ENCODE assay signal across 18 cellular contexts in the genomic region with DNA sequence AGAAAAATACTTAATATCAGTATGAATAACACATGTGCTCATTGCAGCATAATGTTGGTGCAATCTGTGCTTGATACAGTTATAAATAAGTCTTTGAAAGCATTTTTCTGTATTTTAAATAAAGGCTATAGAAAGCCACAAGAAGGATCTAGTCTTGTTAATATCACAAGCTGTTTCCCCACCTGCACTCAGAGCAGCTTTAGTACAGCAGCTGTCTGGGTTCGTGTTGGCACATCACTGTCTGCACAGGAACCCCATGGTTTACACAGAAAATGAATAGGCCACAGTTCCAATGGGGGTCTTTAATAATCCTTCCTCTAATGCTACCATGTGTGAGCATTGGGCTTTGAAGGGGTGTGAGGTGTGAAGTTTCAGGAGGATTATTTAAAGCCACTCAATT.
DNase-seq lines count a peak whose midpoint lies in the region; ATAC-seq, FAIRE-seq and TF ChIP-seq lines count a peak whose summit lies in the region.
"Had no signal": no experiment of that assay in that cellular context is flagged by ENCODE, and none has a peak within 500 bp of the region (broad histone marks: within the 10 kb centered on the region; RNA-seq: fewer than 3 reads in every experiment).

No MANE protein-coding gene starts in this region.

- FAIRE-seq in D721Med (lab: Jason Lieb, UNC): peak; percentile 86
- FAIRE-seq: G401.6, GM12891, GM19239, H1 had no signal

- H3K79me1 ChIP-seq in mesendoderm (ENCODE audit: low read length): no peaks in the 10 kb centered on the region

- H3K27ac ChIP-seq in mesendoderm (ENCODE audit: low read depth, low read length): no peak overlapping the region

- H2AK5ac ChIP-seq in mesendoderm (ENCODE audit: low read length): no peak overlapping the region

- no peak overlapping the region for H3K18ac ChIP-seq in mesendoderm (ENCODE audit: low read length)

- H2BK15ac ChIP-seq in mesendoderm (replicated peaks; ENCODE audit: low read depth): no peak overlapping the region

- H4K8ac ChIP-seq in mesendoderm (ENCODE audit: low read depth, low read length): no peak overlapping the region

- no peak overlapping the region for H3K9ac ChIP-seq in mesendoderm (ENCODE audit: low read length)

- WGBS in mesendoderm (ENCODE audit: extremely low coverage, insufficient coverage, low lambda C conversion rate): no CpG with 5 or more reads among the region's 1 CpG

- TF ChIP-seq CTCF in D721Med (IDR thresholded peaks at IDR 0.05; ENCODE audit: insufficient read depth, missing control alignments): no peak

- H3K23ac ChIP-seq in mesendoderm (ENCODE audit: low read length): no peak overlapping the region

- DNase-seq in Ammon's horn (ENCODE audit: low spot score) (peak; percentile 29), D721Med (ENCODE audit: insufficient read length, low spot score) (no peak), NCI-H524 treated with DMSO at 0.1 percent for 48 hours (lab: John Stamatoyannopoulos, UW) (peak; percentile 74), mesendoderm (no peak), EL (no peak)
- no peak for DNase-seq in stimulated activated CD4-positive, alpha-beta T cell treated with anti-CD3 and anti-CD28 coated beads, Interleukin-4, amount 100 ng/mL, for 1 hour
- DNase-seq: BE2C; C1 segment of cervical spinal cord; CD4-positive, CD25-positive, alpha-beta regulatory T cell; CD8-positive, alpha-beta memory T cell; COR-L47; DMS79 treated with DMSO at 0.1 percent for 48 hours; H9 had no signal

- H3K36me3 ChIP-seq in mesendoderm (ENCODE audit: control insufficient read depth, insufficient read depth, low read length): no peaks in the 10 kb centered on the region
- H3K36me3 ChIP-seq: BE2C had no signal

- no peaks in the 10 kb centered on the region for H3K79me2 ChIP-seq in mesendoderm (ENCODE audit: control insufficient read depth, insufficient read depth, low read length)

- H3K4me1 ChIP-seq in mesendoderm (ENCODE audit: control insufficient read depth, low read depth, low read length): no peaks in the 10 kb centered on the region
- H3K4me1 ChIP-seq: BE2C had no signal

- peak overlapping the region; percentile 36 for H3K4ac ChIP-seq in mesendoderm (ENCODE audit: low read depth, low read length)

- H3K4me3 ChIP-seq in mesendoderm (ENCODE audit: low read length): no peak overlapping the region

- no peak overlapping the region for H3K4me2 ChIP-seq in mesendoderm (ENCODE audit: low read length)

- H3K27me3 ChIP-seq in mesendoderm (ENCODE audit: insufficient read depth, low read length, poor library complexity): no peaks in the 10 kb centered on the region
- H3K27me3 ChIP-seq: BE2C had no signal

- ATAC-seq in HG02884 (IDR thresholded peaks at IDR 0.05; ENCODE audit: unreplicated experiment): no peak

- H4K5ac ChIP-seq in mesendoderm (ENCODE audit: low read length): no peak overlapping the region

- H2BK5ac ChIP-seq in mesendoderm (ENCODE audit: low read length): no peak overlapping the region

- H3K56ac ChIP-seq in mesendoderm (ENCODE audit: low read length): no peak overlapping the region

- no peak overlapping the region for H2BK120ac ChIP-seq in mesendoderm (ENCODE audit: low read depth, low read length)

Comparison
In these comparisons a context has a peak if more than half of its experiments do, and no peak if none do; other contexts are left out.
1. DNase-seq: peak in Ammon's horn (single experiment) and NCI-H524 treated with DMSO at 0.1 percent for 48 hours (single experiment); none in D721Med (single experiment), mesendoderm (single experiment), EL (single experiment) and stimulated activated CD4-positive, alpha-beta T cell treated with anti-CD3 and anti-CD28 coated beads, Interleukin-4, amount 100 ng/mL, for 1 hour (single experiment).